Comparison of ENCODE assay signal across 11 cellular contexts in the genomic region with DNA sequence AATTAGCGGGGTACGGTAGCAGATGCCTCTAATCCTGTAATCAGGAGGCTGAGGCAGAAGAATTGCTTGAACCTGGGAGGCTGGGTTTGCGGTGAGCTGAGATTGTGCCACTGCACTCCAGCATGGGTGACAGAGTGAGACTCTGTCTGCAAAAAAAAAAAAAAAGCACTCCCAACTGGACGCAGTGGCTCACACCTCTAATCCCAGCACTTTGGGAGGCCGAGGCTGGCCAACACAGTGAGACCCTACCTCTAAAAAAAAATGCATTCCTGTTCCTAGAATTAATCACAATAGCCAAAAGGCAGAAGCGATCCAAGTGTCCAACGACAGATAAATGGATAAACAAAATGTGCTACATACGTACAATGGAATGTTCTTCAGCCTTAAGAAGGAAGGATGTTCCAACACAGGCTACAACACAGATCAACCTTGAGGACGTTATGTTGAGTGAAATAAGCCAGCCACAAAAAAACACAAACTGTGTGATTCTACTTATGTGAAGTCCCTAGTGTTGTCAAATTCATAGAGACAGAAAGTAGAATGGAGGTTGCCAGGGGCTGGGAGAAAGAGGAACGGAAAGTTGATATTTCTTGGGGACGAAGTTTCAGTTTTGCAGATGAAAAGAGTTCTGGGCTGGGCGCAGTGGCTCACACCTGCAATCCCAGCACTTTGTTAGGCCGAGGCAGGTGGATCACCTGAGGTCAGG. TPM values are rescaled to one million over a fixed set of nuclear protein-coding genes. Genes with fewer than 3 reads are reported as not detected.
DNase-seq lines count a peak whose midpoint lies in the region; ATAC-seq and TF ChIP-seq lines count a peak whose summit lies in the region.
"Had no signal": no experiment of that assay in that cellular context is flagged by ENCODE, and none has a peak within 500 bp of the region (broad histone marks: within the 10 kb centered on the region; RNA-seq: fewer than 3 reads in every experiment).

No MANE protein-coding gene starts in this region.

- TF ChIP-seq CTCF in WTC11 (IDR thresholded peaks at IDR 0.05) (no peak), gastrocnemius medialis (IDR thresholded peaks at IDR 0.05 in 4 of 5, conservative IDR thresholded peaks at IDR 0.05 in 1 of 5) (no peak)

- peak overlapping the region in 3 of 4 donors; percentile 33 to 97 (median 94) for H3K27ac ChIP-seq in gastrocnemius medialis

- peaks cover 30 to 32% of the 10 kb centered on the region in 2 donors for H3K4me1 ChIP-seq in gastrocnemius medialis

- POLR2A ChIA-PET in WTC11 (lab: Charles Lee) = no interaction called here

- no peak for ATAC-seq in activated T-cell treated with anti-CD3 and anti-CD28 coated beads, Interleukin-2, amount 50 U/mL, for 72 hours (replicated peaks in 1 of 2)
- ATAC-seq in HG02852 (IDR thresholded peaks at IDR 0.05; ENCODE audit: unreplicated experiment) (peak; percentile 68), WTC11 (no peak), gastrocnemius medialis (no peak), GM18858 (IDR thresholded peaks at IDR 0.05; ENCODE audit: unreplicated experiment) (no peak), HG03342 (IDR thresholded peaks at IDR 0.05; ENCODE audit: unreplicated experiment) (no peak)
- ATAC-seq: left lung, Panc1 had no signal

- H3K27ac Mint-ChIP-seq in activated T-cell treated with anti-CD3 and anti-CD28 coated beads, Interleukin-2, amount 50 U/mL, for 72 hours = peak overlapping the region; percentile 23
- peak overlapping the region; percentile 13; the same call in 1 of the 2 replicates for H3K27ac Mint-ChIP-seq in WTC11

- peaks cover 77% of the 10 kb centered on the region for H3K4me1 Mint-ChIP-seq in activated T-cell treated with anti-CD3 and anti-CD28 coated beads, Interleukin-2, amount 50 U/mL, for 72 hours (ENCODE audit: low read depth)
- H3K4me1 Mint-ChIP-seq in WTC11 = 0 out of 2 replicates have a peak, but pooled peaks cover 2% of the 10 kb centered on the region

- no peaks in the 10 kb centered on the region for H3K9me3 ChIP-seq in gastrocnemius medialis
- H3K9me3 ChIP-seq: left lung had no signal

- no peaks in the 10 kb centered on the region for H3K27me3 ChIP-seq in gastrocnemius medialis
- H3K27me3 ChIP-seq: left lung had no signal

- no peak overlapping the region for H3K4me3 ChIP-seq in gastrocnemius medialis
- H3K4me3 ChIP-seq: left lung had no signal

- CTCF ChIA-PET in WTC11 (lab: Charles Lee) = interaction anchor here (0.5 kb wide), 1 partner anchor 79 kb away, joined by 4 read pairs; no protein-coding TSS in a partner anchor

- in situ Hi-C loops in gastrocnemius medialis (cut with MboI; ENCODE audit: low sequenced_read_pairs in 4 of 4) = no loop called here

- peaks cover 6 to 19% of the 10 kb centered on the region in 2 donors for H3K36me3 Mint-ChIP-seq in activated T-cell treated with anti-CD3 and anti-CD28 coated beads, Interleukin-2, amount 50 U/mL, for 72 hours (ENCODE audit: insufficient read depth in 2 of 2)
- no peaks in the 10 kb centered on the region for H3K36me3 Mint-ChIP-seq in WTC11

- peak overlapping the region; percentile 14 to 58 for H3K4me3 Mint-ChIP-seq in activated T-cell treated with anti-CD3 and anti-CD28 coated beads, Interleukin-2, amount 50 U/mL, for 72 hours
- no peak overlapping the region for H3K4me3 Mint-ChIP-seq in WTC11

- H3K36me3 ChIP-seq in gastrocnemius medialis = peaks cover 0 to 19% of the 10 kb centered on the region in 2 donors

- H3K9me3 Mint-ChIP-seq in activated T-cell treated with anti-CD3 and anti-CD28 coated beads, Interleukin-2, amount 50 U/mL, for 72 hours = no peaks in the 10 kb centered on the region
- H3K9me3 Mint-ChIP-seq in WTC11 = no peaks in the 10 kb centered on the region

- no peak for DNase-seq in activated T-cell treated with anti-CD3 and anti-CD28 coated beads, Interleukin-2, amount 50 U/mL, for 72 hours
- no peak for DNase-seq in activated T-cell treated with anti-CD3 and anti-CD28 coated beads, Interleukin-2, amount 50 U/mL, for 1 hour
- DNase-seq in WTC11 (ENCODE audit: low spot score) (no peak), gastrocnemius medialis (no peak), medulla oblongata (ENCODE audit: extremely low spot score) (no peak)
- DNase-seq: NCI-H1417 had no signal

- TF ChIP-seq POLR2A in gastrocnemius medialis (IDR thresholded peaks at IDR 0.05) = no peak

- intact Hi-C loops in gastrocnemius medialis (cut with DNase I; ENCODE audit: low total_unique reads) = no loop called here

- no peaks in the 10 kb centered on the region for H3K27me3 Mint-ChIP-seq in activated T-cell treated with anti-CD3 and anti-CD28 coated beads, Interleukin-2, amount 50 U/mL, for 72 hours (ENCODE audit: low read depth)
- H3K27me3 Mint-ChIP-seq in WTC11 (ENCODE audit: low read depth) = no peaks in the 10 kb centered on the region

TF ChIP-seq in WTC11, 78 proteins besides CTCF, POLR2A, EP300 and RAD21:
- TF ChIP-seq ZNF121 (CRISPR knock-in tag; IDR thresholded peaks at IDR 0.05) = peak; percentile 47; the same call in 1 of the 2 replicates
- no peak for TF ChIP-seq ZNF263 (CRISPR knock-in tag; IDR thresholded peaks at IDR 0.05; ENCODE audit: low read depth)

RNA-seq across cellular contexts. Expression of gene FAM78A, which starts 13.8 kb away (rescaled TPM):
- 10 to 100 TPM; 38.0 to 42.3 TPM for total RNA-seq in activated T-cell treated with anti-CD3 and anti-CD28 coated beads, Interleukin-2, amount 50 U/mL, for 72 hours
- total RNA-seq in WTC11 (2021) = 3.0 to 3.5 TPM (median 3.4 TPM) in 3 replicates
- total RNA-seq in gastrocnemius medialis = 10 to 100 TPM in 2 of 4 donors, 1 to 10 TPM in 2; 3.6 to 16.0 (median 10.1) TPM

RNA-seq across cellular contexts. Expression of gene PLPP7, which starts 27.0 kb away (rescaled TPM):
- under 1 TPM; 0.23 to 0.31 TPM for total RNA-seq in activated T-cell treated with anti-CD3 and anti-CD28 coated beads, Interleukin-2, amount 50 U/mL, for 72 hours
- total RNA-seq in WTC11 (2021) (4.2 to 4.9 TPM (median 4.7 TPM) in 3 replicates), gastrocnemius medialis (100 to 1,000 TPM; 110 to 395 (median 184) TPM)

Comparison
In these comparisons a context has a peak if more than half of its experiments do, and no peak if none do; other contexts are left out.
1. RNA of gene PLPP7, which starts 27.0 kb away (total RNA-seq): 110 to 395 TPM in gastrocnemius medialis; 4.2 to 4.9 TPM in WTC11 and 0.23 to 0.31 TPM in activated T-cell treated with anti-CD3 and anti-CD28 coated beads, Interleukin-2, amount 50 U/mL, for 72 hours; every median in the first group is over 10 times any median in the second.